8 cellular contexts compared by ENCODE assay signal in genomic region chr19:16078759-16079707, GRCh38. TPM values are rescaled to one million over a fixed set of nuclear protein-coding genes. Genes with fewer than 3 reads are reported as not detected.
DNase-seq lines count a peak whose midpoint lies in the region; ATAC-seq and TF ChIP-seq lines count a peak whose summit lies in the region.

No MANE protein-coding gene starts in this region.

- CTCF ChIA-PET in WTC11 (lab: Charles Lee) = interaction anchor here (4.3 to 8.9 kb wide), 2 partner anchors 17 to 38 kb away, joined by 19 to 100 read pairs; no protein-coding TSS in a partner anchor

- ATAC-seq in GM21390 (IDR thresholded peaks at IDR 0.05; ENCODE audit: unreplicated experiment) (peak; percentile 44), WTC11 (no peak), left lobe of liver (peak; percentile 26)

- no peaks in the 10 kb centered on the region for H3K9me3 Mint-ChIP-seq in WTC11

- intact Hi-C loops in colonic mucosa (cut with DNase I) = no loop called here

- POLR2A ChIA-PET in WTC11 (lab: Charles Lee) = no interaction called here

- peaks cover 51% of the 10 kb centered on the region for H3K4me1 Mint-ChIP-seq in WTC11

- H3K27me3 ChIP-seq in colonic mucosa = no peaks in the 10 kb centered on the region

- in situ Hi-C loops in Caki2 (cut with HindIII; ENCODE audit: low pct_unique_long_range_greater_than_20kb, low sequenced_read_pairs) = no loop called here

- H3K27ac ChIP-seq in colonic mucosa = peak overlapping the region; percentile 100

- TF ChIP-seq CTCF in WTC11 (IDR thresholded peaks at IDR 0.05) (no peak), colonic mucosa (IDR thresholded peaks at IDR 0.05) (no peak)

- peaks cover 36% of the 10 kb centered on the region for H3K36me3 Mint-ChIP-seq in WTC11

- no peaks in the 10 kb centered on the region for H3K9me3 ChIP-seq in colonic mucosa

- H3K9ac ChIP-seq in colonic mucosa (ENCODE audit: low read depth in 2 of 2, low read length in 2 of 2) = peak overlapping the region; percentile 98 to 100

- no peaks in the 10 kb centered on the region for H3K27me3 Mint-ChIP-seq in WTC11 (ENCODE audit: low read depth)

- peak overlapping the region; percentile 92 for H3K4me3 ChIP-seq in colonic mucosa

- H3K36me3 ChIP-seq in colonic mucosa = peaks cover 28% of the 10 kb centered on the region

- H3K4me1 ChIP-seq in colonic mucosa = peaks cover 17% of the 10 kb centered on the region

- peak overlapping the region; percentile 85 for H3K4me3 Mint-ChIP-seq in WTC11

- peak; percentile 90 for DNase-seq in Caki2 (ENCODE audit: low read depth)
- peak; percentile 41 for DNase-seq in NCI-H1048 (lab: John Stamatoyannopoulos, UW)
- DNase-seq in WTC11 (ENCODE audit: low spot score) = no peak
- peak; percentile 80 for DNase-seq in colonic mucosa
- no peak for DNase-seq in left lobe of liver (ENCODE audit: low spot score)
- DNase-seq in stimulated activated CD4-positive, alpha-beta T cell treated with anti-CD3 and anti-CD28 coated beads, Interleukin-4, amount 100 ng/mL, for 4 hours = peak; percentile 40 to 80
- DNase-seq in NCI-H1417 treated with DMSO at 0.1 percent for 48 hours (lab: John Stamatoyannopoulos, UW) = no peak

- H3K27ac Mint-ChIP-seq in WTC11 = peak overlapping the region; percentile 98

TF ChIP-seq in WTC11, 78 proteins besides CTCF, POLR2A, EP300 and RAD21:
- TF ChIP-seq ZNF416 (CRISPR knock-in tag; IDR thresholded peaks at IDR 0.05) (no peak), CBFB (CRISPR knock-in tag; IDR thresholded peaks at IDR 0.05; ENCODE audit: low read depth) (no peak), OVOL2 (CRISPR knock-in tag; IDR thresholded peaks at IDR 0.05; ENCODE audit: borderline replicate concordance) (no peak), FOXP4 (CRISPR knock-in tag; IDR thresholded peaks at IDR 0.05) (no peak), HMGXB4 (CRISPR knock-in tag; IDR thresholded peaks at IDR 0.05) (no peak), ERG (CRISPR knock-in tag; IDR thresholded peaks at IDR 0.05) (no peak), FOXK1 (CRISPR knock-in tag; IDR thresholded peaks at IDR 0.05) (no peak)
- TF ChIP-seq, protein P1, sequence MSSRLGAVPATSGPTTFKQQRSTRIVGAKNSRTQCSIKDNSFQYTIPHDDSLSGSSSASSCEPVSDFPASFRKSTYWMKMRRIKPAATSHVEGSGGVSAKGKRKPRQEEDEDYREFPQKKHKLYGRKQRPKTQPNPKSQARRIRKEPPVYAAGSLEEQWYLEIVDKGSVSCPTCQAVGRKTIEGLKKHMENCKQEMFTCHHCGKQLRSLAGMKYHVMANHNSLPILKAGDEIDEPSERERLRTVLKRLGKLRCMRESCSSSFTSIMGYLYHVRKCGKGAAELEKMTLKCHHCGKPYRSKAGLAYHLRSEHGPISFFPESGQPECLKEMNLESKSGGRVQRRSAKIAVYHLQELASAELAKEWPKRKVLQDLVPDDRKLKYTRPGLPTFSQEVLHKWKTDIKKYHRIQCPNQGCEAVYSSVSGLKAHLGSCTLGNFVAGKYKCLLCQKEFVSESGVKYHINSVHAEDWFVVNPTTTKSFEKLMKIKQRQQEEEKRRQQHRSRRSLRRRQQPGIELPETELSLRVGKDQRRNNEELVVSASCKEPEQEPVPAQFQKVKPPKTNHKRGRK (CRISPR knock-in tag; IDR thresholded peaks at IDR 0.05; ENCODE audit: borderline replicate concordance) = no peak
- TF ChIP-seq, protein P2, sequence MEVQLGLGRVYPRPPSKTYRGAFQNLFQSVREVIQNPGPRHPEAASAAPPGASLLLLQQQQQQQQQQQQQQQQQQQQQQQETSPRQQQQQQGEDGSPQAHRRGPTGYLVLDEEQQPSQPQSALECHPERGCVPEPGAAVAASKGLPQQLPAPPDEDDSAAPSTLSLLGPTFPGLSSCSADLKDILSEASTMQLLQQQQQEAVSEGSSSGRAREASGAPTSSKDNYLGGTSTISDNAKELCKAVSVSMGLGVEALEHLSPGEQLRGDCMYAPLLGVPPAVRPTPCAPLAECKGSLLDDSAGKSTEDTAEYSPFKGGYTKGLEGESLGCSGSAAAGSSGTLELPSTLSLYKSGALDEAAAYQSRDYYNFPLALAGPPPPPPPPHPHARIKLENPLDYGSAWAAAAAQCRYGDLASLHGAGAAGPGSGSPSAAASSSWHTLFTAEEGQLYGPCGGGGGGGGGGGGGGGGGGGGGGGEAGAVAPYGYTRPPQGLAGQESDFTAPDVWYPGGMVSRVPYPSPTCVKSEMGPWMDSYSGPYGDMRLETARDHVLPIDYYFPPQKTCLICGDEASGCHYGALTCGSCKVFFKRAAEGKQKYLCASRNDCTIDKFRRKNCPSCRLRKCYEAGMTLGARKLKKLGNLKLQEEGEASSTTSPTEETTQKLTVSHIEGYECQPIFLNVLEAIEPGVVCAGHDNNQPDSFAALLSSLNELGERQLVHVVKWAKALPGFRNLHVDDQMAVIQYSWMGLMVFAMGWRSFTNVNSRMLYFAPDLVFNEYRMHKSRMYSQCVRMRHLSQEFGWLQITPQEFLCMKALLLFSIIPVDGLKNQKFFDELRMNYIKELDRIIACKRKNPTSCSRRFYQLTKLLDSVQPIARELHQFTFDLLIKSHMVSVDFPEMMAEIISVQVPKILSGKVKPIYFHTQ (CRISPR knock-in tag; IDR thresholded peaks at IDR 0.05) = no peak
- TF ChIP-seq, protein P3, sequence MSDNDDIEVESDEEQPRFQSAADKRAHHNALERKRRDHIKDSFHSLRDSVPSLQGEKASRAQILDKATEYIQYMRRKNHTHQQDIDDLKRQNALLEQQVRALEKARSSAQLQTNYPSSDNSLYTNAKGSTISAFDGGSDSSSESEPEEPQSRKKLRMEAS (CRISPR knock-in tag; IDR thresholded peaks at IDR 0.05) = no peak
- TF ChIP-seq, protein P4, sequence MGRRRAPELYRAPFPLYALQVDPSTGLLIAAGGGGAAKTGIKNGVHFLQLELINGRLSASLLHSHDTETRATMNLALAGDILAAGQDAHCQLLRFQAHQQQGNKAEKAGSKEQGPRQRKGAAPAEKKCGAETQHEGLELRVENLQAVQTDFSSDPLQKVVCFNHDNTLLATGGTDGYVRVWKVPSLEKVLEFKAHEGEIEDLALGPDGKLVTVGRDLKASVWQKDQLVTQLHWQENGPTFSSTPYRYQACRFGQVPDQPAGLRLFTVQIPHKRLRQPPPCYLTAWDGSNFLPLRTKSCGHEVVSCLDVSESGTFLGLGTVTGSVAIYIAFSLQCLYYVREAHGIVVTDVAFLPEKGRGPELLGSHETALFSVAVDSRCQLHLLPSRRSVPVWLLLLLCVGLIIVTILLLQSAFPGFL (CRISPR knock-in tag; IDR thresholded peaks at IDR 0.05; ENCODE audit: borderline replicate concordance) = no peak

RNA-seq across cellular contexts. Expression of gene TPM4, which starts 2.7 kb away (rescaled TPM):
- total RNA-seq in Caki2 (2014; rRNA removed; shearing (Covaris generic); ENCODE audit: low replicate concordance) = 332 and 385 TPM in 2 replicates
- total RNA-seq in WTC11 (2021) (302 to 327 TPM (median 323 TPM) in 3 replicates), colonic mucosa (100 to 1,000 TPM; 261 to 388 TPM), left lobe of liver (21.0 TPM)

RNA-seq across cellular contexts. Expression of gene RAB8A, which starts 32.7 kb away (rescaled TPM):
- 72.2 and 122 TPM in 2 replicates for total RNA-seq in Caki2 (2014; rRNA removed; shearing (Covaris generic); ENCODE audit: low replicate concordance)
- total RNA-seq in WTC11 (2021) (68.4 to 81.8 TPM (median 74.0 TPM) in 3 replicates), colonic mucosa (100 to 1,000 TPM; 127 to 145 TPM), left lobe of liver (56.5 TPM)

Comparison
In these comparisons a context has a peak if more than half of its experiments do, and no peak if none do; other contexts are left out.
1. DNase-seq: peak in Caki2 (single experiment), NCI-H1048 (single experiment), colonic mucosa (single experiment) and stimulated activated CD4-positive, alpha-beta T cell treated with anti-CD3 and anti-CD28 coated beads, Interleukin-4, amount 100 ng/mL, for 4 hours (2 of 2); none in WTC11 (single experiment), left lobe of liver (single experiment) and NCI-H1417 treated with DMSO at 0.1 percent for 48 hours (single experiment).
2. RNA of gene TPM4, which starts 2.7 kb away (total RNA-seq): 261 to 388 TPM in colonic mucosa, 332 to 385 TPM in Caki2 and 302 to 327 TPM in WTC11; 21.0 TPM in left lobe of liver (single experiment); every median in the first group is over 10 times any median in the second.